Comparison of ENCODE assay signal across 30 cellular contexts in the genomic region with DNA sequence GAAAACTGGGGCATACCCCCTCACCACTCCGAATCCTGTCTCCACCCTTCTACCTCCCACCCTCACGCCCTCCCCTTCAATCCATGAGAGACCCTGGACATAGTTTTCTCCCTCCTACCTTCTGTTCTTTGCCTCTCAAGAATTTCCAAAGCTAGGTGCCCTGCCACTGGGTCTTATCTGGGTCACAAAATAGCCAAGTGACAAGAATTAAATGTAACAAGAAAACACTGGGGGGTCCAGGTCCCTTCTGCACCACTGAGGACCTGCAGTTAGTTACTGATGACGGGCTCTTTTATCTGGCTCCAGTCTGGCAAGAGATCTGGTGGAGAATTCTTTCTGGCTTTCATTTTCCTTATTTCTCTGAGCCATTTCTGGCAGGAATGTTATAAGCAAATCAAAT.
"Had no signal": no experiment of that assay in that cellular context is flagged by ENCODE, and none has a peak within 500 bp of the region (broad histone marks: within the 10 kb centered on the region; RNA-seq: fewer than 3 reads in every experiment).

No MANE protein-coding gene starts in this region.

- H3K4me3 ChIP-seq: adrenal gland, body of pancreas, esophagus squamous epithelium had no signal

- H3K9me3 Mint-ChIP-seq: activated CD4-positive, alpha-beta T cell treated with anti-CD3 and anti-CD28 coated beads, Interleukin-2, amount 10 ng/mL, durations not matched to agents 24 days and 14 days; activated naive CD4-positive, alpha-beta T cell treated with anti-CD3 and anti-CD28 coated beads for 36 hours; activated naive CD4-positive, alpha-beta T cell treated with anti-CD3 and anti-CD28 coated beads, Interleukin-2, amount 50 U/mL, for 24 hours; activated naive CD8-positive, alpha-beta T cell treated with anti-CD3 and anti-CD28 coated beads, Interleukin-2, amount 50 U/mL, for 24 hours; activated T-helper 1 cell treated with anti-CD3 and anti-CD28 coated beads, Interleukin-12 subunit alpha, Interleukin-12 subunit beta, Interleukin-2, Interleukin-4 antibody, amounts not matched to agents 30 ng/mL and 10 ng/mL and 1 ng/mL, durations not matched to agents 14 hours and 24 hours and 36 hours; effector memory CD8-positive, alpha-beta T cell had no signal

- ATAC-seq: activated CD4-positive, alpha-beta T cell treated with anti-CD3 and anti-CD28 coated beads for 36 hours; activated CD8-positive, alpha-beta memory T cell treated with anti-CD3 and anti-CD28 coated beads, Interleukin-2, amount 10 ng/mL, durations not matched to agents 7 days and 5 days; activated CD8-positive, alpha-beta T cell treated with anti-CD3 and anti-CD28 coated beads, Interleukin-2, amount 10 ng/mL, durations not matched to agents 7 days and 5 days; activated naive CD8-positive, alpha-beta T cell treated with anti-CD3 and anti-CD28 coated beads, Interleukin-2, amount 50 U/mL, for 24 hours; body of pancreas; effector memory CD8-positive, alpha-beta T cell had no signal

- H3K36me3 Mint-ChIP-seq: activated CD4-positive, alpha-beta memory T cell treated with anti-CD3 and anti-CD28 coated beads for 36 hours; activated naive CD8-positive, alpha-beta T cell treated with anti-CD3 and anti-CD28 coated beads for 36 hours had no signal

- DNase-seq: activated CD4-positive, alpha-beta memory T cell treated with anti-CD3 and anti-CD28 coated beads for 36 hours; activated CD4-positive, alpha-beta T cell treated with anti-CD3 and anti-CD28 coated beads for 36 hours; activated CD4-positive, alpha-beta T cell treated with anti-CD3 and anti-CD28 coated beads, Interleukin-2, amount 10 ng/mL, durations not matched to agents 24 days and 14 days; activated CD4-positive, CD25-positive, alpha-beta regulatory T cell; activated CD4-positive, CD25-positive, alpha-beta regulatory T cell treated with anti-CD3 and anti-CD28 coated beads, Interleukin-2, amount 50 U/mL, for 72 hours; activated CD8-positive, alpha-beta memory T cell treated with anti-CD3 and anti-CD28 coated beads, Interleukin-2, amount 10 ng/mL, durations not matched to agents 7 days and 5 days; activated CD8-positive, alpha-beta memory T cell treated with anti-CD3 and anti-CD28 coated beads, Interleukin-2, amount 50 U/mL, for 4 hours; activated CD8-positive, alpha-beta T cell treated with anti-CD3 and anti-CD28 coated beads, Interleukin-2, amount 10 ng/mL, durations not matched to agents 7 days and 5 days; activated effector memory CD4-positive, alpha-beta T cell treated with anti-CD3 and anti-CD28 coated beads, Interleukin-2, amount 50 U/mL, for 16 hours; activated naive CD4-positive, alpha-beta T cell treated with anti-CD3 and anti-CD28 coated beads for 36 hours; activated naive CD8-positive, alpha-beta T cell treated with anti-CD3 and anti-CD28 coated beads for 36 hours; activated naive CD8-positive, alpha-beta T cell treated with anti-CD3 and anti-CD28 coated beads, Interleukin-2, amount 50 U/mL, for 24 hours; activated T-cell treated with anti-CD3 and anti-CD28 coated beads, Interleukin-2, amount 50 U/mL, for 1 hour; activated T-cell treated with anti-CD3 and anti-CD28 coated beads, Interleukin-2, amount 50 U/mL, for 48 hours; adrenal gland; amygdala; aorta; body of pancreas; caudate nucleus; cortex of kidney; dermis blood vessel endothelial cell; effector CD4-positive, alpha-beta T cell; effector memory CD8-positive, alpha-beta T cell; esophagus squamous epithelium; foreskin fibroblast; head of caudate nucleus had no signal

- H3K27me3 Mint-ChIP-seq: activated CD4-positive, alpha-beta memory T cell treated with anti-CD3 and anti-CD28 coated beads for 36 hours; activated CD4-positive, alpha-beta T cell treated with anti-CD3 and anti-CD28 coated beads for 36 hours; activated naive CD4-positive, alpha-beta T cell treated with anti-CD3 and anti-CD28 coated beads, Interleukin-2, amount 50 U/mL, for 24 hours; activated naive CD8-positive, alpha-beta T cell treated with anti-CD3 and anti-CD28 coated beads, Interleukin-2, amount 50 U/mL, for 24 hours had no signal

- H3K4me1 Mint-ChIP-seq: activated CD4-positive, alpha-beta T cell treated with anti-CD3 and anti-CD28 coated beads for 36 hours; activated naive CD4-positive, alpha-beta T cell treated with anti-CD3 and anti-CD28 coated beads, Interleukin-2, amount 50 U/mL, for 24 hours; activated naive CD8-positive, alpha-beta T cell treated with anti-CD3 and anti-CD28 coated beads for 36 hours; activated naive CD8-positive, alpha-beta T cell treated with anti-CD3 and anti-CD28 coated beads, Interleukin-2, amount 50 U/mL, for 24 hours had no signal

- H3K27ac Mint-ChIP-seq: activated CD4-positive, alpha-beta memory T cell treated with anti-CD3 and anti-CD28 coated beads for 36 hours; activated CD4-positive, alpha-beta T cell treated with anti-CD3 and anti-CD28 coated beads for 36 hours; activated CD4-positive, alpha-beta T cell treated with anti-CD3 and anti-CD28 coated beads, Interleukin-2, amount 10 ng/mL, durations not matched to agents 24 days and 14 days; activated CD8-positive, alpha-beta memory T cell treated with anti-CD3 and anti-CD28 coated beads, Interleukin-2, amount 10 ng/mL, durations not matched to agents 7 days and 5 days; activated CD8-positive, alpha-beta T cell treated with anti-CD3 and anti-CD28 coated beads, Interleukin-2, amount 10 ng/mL, durations not matched to agents 7 days and 5 days; activated naive CD4-positive, alpha-beta T cell treated with anti-CD3 and anti-CD28 coated beads for 36 hours; activated naive CD4-positive, alpha-beta T cell treated with anti-CD3 and anti-CD28 coated beads, Interleukin-2, amount 50 U/mL, for 24 hours; activated naive CD8-positive, alpha-beta T cell treated with anti-CD3 and anti-CD28 coated beads for 36 hours; activated naive CD8-positive, alpha-beta T cell treated with anti-CD3 and anti-CD28 coated beads, Interleukin-2, amount 50 U/mL, for 24 hours; activated T-helper 1 cell treated with anti-CD3 and anti-CD28 coated beads, Interleukin-12 subunit alpha, Interleukin-12 subunit beta, Interleukin-2, Interleukin-4 antibody, amounts not matched to agents 30 ng/mL and 10 ng/mL and 1 ng/mL, durations not matched to agents 14 hours and 24 hours and 36 hours; activated T-helper 2 cell treated with anti-CD3 and anti-CD28 coated beads, Interferon-gamma antibody, Interleukin-2, Interleukin-4, amounts not matched to agents 10 μg/mL and 5 μg/mL and 100 μg/mL, durations not matched to agents 14 hours and 24 hours and 36 hours; effector memory CD8-positive, alpha-beta T cell had no signal

- H3K9me3 ChIP-seq: adrenal gland, body of pancreas had no signal

- H3K36me3 ChIP-seq: adrenal gland, esophagus squamous epithelium had no signal

- H3K27me3 ChIP-seq: adrenal gland, body of pancreas, esophagus squamous epithelium had no signal

- H3K4me1 ChIP-seq: adrenal gland, body of pancreas had no signal

- H3K4me3 Mint-ChIP-seq: activated CD4-positive, alpha-beta memory T cell treated with anti-CD3 and anti-CD28 coated beads for 36 hours; activated CD4-positive, alpha-beta T cell treated with anti-CD3 and anti-CD28 coated beads for 36 hours; activated CD4-positive, alpha-beta T cell treated with anti-CD3 and anti-CD28 coated beads, Interleukin-2, amount 10 ng/mL, durations not matched to agents 24 days and 14 days; activated CD8-positive, alpha-beta memory T cell treated with anti-CD3 and anti-CD28 coated beads, Interleukin-2, amount 10 ng/mL, durations not matched to agents 7 days and 5 days; activated CD8-positive, alpha-beta T cell treated with anti-CD3 and anti-CD28 coated beads, Interleukin-2, amount 10 ng/mL, durations not matched to agents 7 days and 5 days; activated naive CD4-positive, alpha-beta T cell treated with anti-CD3 and anti-CD28 coated beads for 36 hours; activated naive CD4-positive, alpha-beta T cell treated with anti-CD3 and anti-CD28 coated beads, Interleukin-2, amount 50 U/mL, for 24 hours; activated naive CD8-positive, alpha-beta T cell treated with anti-CD3 and anti-CD28 coated beads for 36 hours; activated naive CD8-positive, alpha-beta T cell treated with anti-CD3 and anti-CD28 coated beads, Interleukin-2, amount 50 U/mL, for 24 hours; activated T-helper 1 cell treated with anti-CD3 and anti-CD28 coated beads, Interleukin-12 subunit alpha, Interleukin-12 subunit beta, Interleukin-2, Interleukin-4 antibody, amounts not matched to agents 30 ng/mL and 10 ng/mL and 1 ng/mL, durations not matched to agents 14 hours and 24 hours and 36 hours; effector memory CD8-positive, alpha-beta T cell had no signal

- H3K27ac ChIP-seq: adrenal gland, body of pancreas, epithelial cell of prostate, esophagus squamous epithelium had no signal
